1 cellular context compared by ENCODE assay signal in genomic region chr1:211695135-211695816, GRCh38.
TF ChIP-seq lines count a peak whose summit lies in the region.

No MANE protein-coding gene starts in this region.

TF ChIP-seq in IMR-90, 13 proteins besides CTCF, POLR2A, EP300 and RAD21 (continued from another document):
- TF ChIP-seq MAFK (IDR thresholded peaks at IDR 0.05; ENCODE audit: low read depth, low read length) (no peak), ELK1 (IDR thresholded peaks at IDR 0.05; ENCODE audit: borderline replicate concordance, low read depth, low read length) (no peak), SMC3 (IDR thresholded peaks at IDR 0.05; ENCODE audit: low read depth, low read length) (no peak), RCOR1 (IDR thresholded peaks at IDR 0.05; ENCODE audit: insufficient replicate concordance, low read length) (no peak), FOS (IDR thresholded peaks at IDR 0.05; ENCODE audit: low read depth, low read length) (no peak), MXI1 (IDR thresholded peaks at IDR 0.05; ENCODE audit: borderline replicate concordance, low read depth, low read length) (no peak), NFE2L2 (IDR thresholded peaks at IDR 0.05; ENCODE audit: low read depth, low read length) (no peak), CHD1 (IDR thresholded peaks at IDR 0.05; ENCODE audit: low read depth, low read length) (no peak), USF2 (IDR thresholded peaks at IDR 0.05; ENCODE audit: low read depth, low read length) (no peak)
